In genomic region chr9:112005939-112006338, GRCh38 we compare ENCODE assay signal across 1 cellular context.
TF ChIP-seq lines count a peak whose summit lies in the region.

No MANE protein-coding gene starts in this region.

TF ChIP-seq in GM23338, 12 proteins besides CTCF, POLR2A, EP300 and RAD21 (continued from another document):
- TF ChIP-seq, protein P1, sequence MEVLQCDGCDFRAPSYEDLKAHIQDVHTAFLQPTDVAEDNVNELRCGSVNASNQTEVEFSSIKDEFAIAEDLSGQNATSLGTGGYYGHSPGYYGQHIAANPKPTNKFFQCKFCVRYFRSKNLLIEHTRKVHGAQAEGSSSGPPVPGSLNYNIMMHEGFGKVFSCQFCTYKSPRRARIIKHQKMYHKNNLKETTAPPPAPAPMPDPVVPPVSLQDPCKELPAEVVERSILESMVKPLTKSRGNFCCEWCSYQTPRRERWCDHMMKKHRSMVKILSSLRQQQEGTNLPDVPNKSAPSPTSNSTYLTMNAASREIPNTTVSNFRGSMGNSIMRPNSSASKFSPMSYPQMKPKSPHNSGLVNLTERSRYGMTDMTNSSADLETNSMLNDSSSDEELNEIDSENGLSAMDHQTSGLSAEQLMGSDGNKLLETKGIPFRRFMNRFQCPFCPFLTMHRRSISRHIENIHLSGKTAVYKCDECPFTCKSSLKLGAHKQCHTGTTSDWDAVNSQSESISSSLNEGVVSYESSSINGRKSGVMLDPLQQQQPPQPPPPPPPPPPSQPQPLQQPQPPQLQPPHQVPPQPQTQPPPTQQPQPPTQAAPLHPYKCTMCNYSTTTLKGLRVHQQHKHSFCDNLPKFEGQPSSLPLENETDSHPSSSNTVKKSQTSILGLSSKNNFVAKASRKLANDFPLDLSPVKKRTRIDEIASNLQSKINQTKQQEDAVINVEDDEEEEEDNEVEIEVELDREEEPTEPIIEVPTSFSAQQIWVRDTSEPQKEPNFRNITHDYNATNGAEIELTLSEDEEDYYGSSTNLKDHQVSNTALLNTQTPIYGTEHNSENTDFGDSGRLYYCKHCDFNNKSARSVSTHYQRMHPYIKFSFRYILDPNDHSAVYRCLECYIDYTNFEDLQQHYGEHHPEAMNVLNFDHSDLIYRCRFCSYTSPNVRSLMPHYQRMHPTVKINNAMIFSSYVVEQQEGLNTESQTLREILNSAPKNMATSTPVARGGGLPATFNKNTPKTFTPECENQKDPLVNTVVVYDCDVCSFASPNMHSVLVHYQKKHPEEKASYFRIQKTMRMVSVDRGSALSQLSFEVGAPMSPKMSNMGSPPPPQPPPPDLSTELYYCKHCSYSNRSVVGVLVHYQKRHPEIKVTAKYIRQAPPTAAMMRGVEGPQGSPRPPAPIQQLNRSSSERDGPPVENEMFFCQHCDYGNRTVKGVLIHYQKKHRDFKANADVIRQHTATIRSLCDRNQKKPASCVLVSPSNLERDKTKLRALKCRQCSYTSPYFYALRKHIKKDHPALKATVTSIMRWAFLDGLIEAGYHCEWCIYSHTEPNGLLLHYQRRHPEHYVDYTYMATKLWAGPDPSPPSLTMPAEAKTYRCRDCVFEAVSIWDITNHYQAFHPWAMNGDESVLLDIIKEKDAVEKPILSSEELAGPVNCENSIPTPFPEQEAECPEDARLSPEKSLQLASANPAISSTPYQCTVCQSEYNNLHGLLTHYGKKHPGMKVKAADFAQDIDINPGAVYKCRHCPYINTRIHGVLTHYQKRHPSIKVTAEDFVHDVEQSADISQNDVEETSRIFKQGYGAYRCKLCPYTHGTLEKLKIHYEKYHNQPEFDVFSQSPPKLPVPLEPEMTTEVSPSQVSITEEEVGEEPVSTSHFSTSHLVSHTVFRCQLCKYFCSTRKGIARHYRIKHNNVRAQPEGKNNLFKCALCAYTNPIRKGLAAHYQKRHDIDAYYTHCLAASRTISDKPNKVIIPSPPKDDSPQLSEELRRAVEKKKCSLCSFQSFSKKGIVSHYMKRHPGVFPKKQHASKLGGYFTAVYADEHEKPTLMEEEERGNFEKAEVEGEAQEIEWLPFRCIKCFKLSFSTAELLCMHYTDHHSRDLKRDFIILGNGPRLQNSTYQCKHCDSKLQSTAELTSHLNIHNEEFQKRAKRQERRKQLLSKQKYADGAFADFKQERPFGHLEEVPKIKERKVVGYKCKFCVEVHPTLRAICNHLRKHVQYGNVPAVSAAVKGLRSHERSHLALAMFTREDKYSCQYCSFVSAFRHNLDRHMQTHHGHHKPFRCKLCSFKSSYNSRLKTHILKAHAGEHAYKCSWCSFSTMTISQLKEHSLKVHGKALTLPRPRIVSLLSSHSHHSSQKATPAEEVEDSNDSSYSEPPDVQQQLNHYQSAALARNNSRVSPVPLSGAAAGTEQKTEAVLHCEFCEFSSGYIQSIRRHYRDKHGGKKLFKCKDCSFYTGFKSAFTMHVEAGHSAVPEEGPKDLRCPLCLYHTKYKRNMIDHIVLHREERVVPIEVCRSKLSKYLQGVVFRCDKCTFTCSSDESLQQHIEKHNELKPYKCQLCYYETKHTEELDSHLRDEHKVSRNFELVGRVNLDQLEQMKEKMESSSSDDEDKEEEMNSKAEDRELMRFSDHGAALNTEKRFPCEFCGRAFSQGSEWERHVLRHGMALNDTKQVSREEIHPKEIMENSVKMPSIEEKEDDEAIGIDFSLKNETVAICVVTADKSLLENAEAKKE (CRISPR knock-in tag; IDR thresholded peaks at IDR 0.05), result no peak
- no peak for TF ChIP-seq ZNF331 (CRISPR knock-in tag; IDR thresholded peaks at IDR 0.05; ENCODE audit: low read depth)
- TF ChIP-seq, protein P2, sequence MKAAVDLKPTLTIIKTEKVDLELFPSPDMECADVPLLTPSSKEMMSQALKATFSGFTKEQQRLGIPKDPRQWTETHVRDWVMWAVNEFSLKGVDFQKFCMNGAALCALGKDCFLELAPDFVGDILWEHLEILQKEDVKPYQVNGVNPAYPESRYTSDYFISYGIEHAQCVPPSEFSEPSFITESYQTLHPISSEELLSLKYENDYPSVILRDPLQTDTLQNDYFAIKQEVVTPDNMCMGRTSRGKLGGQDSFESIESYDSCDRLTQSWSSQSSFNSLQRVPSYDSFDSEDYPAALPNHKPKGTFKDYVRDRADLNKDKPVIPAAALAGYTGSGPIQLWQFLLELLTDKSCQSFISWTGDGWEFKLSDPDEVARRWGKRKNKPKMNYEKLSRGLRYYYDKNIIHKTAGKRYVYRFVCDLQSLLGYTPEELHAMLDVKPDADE (IDR thresholded peaks at IDR 0.05), result no peak
- TF ChIP-seq CREB1 (CRISPR knock-in tag; IDR thresholded peaks at IDR 0.05; ENCODE audit: low read depth), result no peak
- no peak for TF ChIP-seq STAT1 (IDR thresholded peaks at IDR 0.05; ENCODE audit: unreplicated experiment)
- TF ChIP-seq NANOG (IDR thresholded peaks at IDR 0.05; ENCODE audit: borderline replicate concordance), result no peak
- TF ChIP-seq, protein P3, sequence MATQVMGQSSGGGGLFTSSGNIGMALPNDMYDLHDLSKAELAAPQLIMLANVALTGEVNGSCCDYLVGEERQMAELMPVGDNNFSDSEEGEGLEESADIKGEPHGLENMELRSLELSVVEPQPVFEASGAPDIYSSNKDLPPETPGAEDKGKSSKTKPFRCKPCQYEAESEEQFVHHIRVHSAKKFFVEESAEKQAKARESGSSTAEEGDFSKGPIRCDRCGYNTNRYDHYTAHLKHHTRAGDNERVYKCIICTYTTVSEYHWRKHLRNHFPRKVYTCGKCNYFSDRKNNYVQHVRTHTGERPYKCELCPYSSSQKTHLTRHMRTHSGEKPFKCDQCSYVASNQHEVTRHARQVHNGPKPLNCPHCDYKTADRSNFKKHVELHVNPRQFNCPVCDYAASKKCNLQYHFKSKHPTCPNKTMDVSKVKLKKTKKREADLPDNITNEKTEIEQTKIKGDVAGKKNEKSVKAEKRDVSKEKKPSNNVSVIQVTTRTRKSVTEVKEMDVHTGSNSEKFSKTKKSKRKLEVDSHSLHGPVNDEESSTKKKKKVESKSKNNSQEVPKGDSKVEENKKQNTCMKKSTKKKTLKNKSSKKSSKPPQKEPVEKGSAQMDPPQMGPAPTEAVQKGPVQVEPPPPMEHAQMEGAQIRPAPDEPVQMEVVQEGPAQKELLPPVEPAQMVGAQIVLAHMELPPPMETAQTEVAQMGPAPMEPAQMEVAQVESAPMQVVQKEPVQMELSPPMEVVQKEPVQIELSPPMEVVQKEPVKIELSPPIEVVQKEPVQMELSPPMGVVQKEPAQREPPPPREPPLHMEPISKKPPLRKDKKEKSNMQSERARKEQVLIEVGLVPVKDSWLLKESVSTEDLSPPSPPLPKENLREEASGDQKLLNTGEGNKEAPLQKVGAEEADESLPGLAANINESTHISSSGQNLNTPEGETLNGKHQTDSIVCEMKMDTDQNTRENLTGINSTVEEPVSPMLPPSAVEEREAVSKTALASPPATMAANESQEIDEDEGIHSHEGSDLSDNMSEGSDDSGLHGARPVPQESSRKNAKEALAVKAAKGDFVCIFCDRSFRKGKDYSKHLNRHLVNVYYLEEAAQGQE (IDR thresholded peaks at IDR 0.05; ENCODE audit: unreplicated experiment), result no peak
